26 cellular contexts compared by ENCODE assay signal in the genomic region with DNA sequence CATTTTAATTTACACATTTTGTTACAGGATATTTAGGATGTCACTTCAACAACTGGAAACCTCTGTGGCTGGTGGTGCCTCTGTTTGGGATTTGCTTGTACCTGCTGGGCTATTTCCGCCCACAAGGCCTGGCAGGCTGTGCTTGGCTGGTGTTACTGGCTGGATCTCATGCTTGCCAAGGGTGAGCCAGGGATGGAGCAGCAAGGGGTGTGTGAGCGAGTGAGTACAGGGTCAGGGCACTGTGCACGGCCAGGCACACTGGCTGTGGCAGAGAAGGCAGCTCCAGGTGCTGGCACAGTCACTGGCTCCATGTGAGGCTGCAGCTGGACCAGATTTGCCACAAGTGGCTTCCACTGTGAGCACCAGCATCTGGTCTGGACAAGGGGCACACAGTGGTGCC.
DNase-seq lines count a peak whose midpoint lies in the region; FAIRE-seq and TF ChIP-seq lines count a peak whose summit lies in the region.
"Had no signal": no experiment of that assay in that cellular context is flagged by ENCODE, and none has a peak within 500 bp of the region (broad histone marks: within the 10 kb centered on the region; RNA-seq: fewer than 3 reads in every experiment).

No MANE protein-coding gene starts in this region.

- no peaks in the 10 kb centered on the region for H3K27me3 ChIP-seq in smooth muscle cell (ENCODE audit: low read depth)
- H3K27me3 ChIP-seq: Peyer's patch had no signal

- no peak overlapping the region for H3K27ac ChIP-seq in kidney (ENCODE audit: low read depth in 2 of 2, low read length in 2 of 2)
- H3K27ac ChIP-seq in smooth muscle cell (ENCODE audit: low read depth), result no peak overlapping the region
- H3K27ac ChIP-seq: 22Rv1, C4-2B, GM23248, Peyer's patch had no signal

- H3K4me1 Mint-ChIP-seq in activated naive CD4-positive, alpha-beta T cell treated with anti-CD3 and anti-CD28 coated beads, Interleukin-2, amount 10 ng/mL, durations not matched to agents 7 days and 5 days, result peaks cover 4% of the 10 kb centered on the region
- H3K4me1 Mint-ChIP-seq in activated naive CD4-positive, alpha-beta T cell treated with anti-CD3 and anti-CD28 coated beads for 36 hours (ENCODE audit: low read depth), result no peaks in the 10 kb centered on the region

- WGBS in smooth muscle cell (ENCODE audit: low lambda C conversion rate), result 90% methylated on average over 3 of the region's 3 CpGs

- peak overlapping the region; percentile 28 for H3K27ac Mint-ChIP-seq in activated naive CD4-positive, alpha-beta T cell treated with anti-CD3 and anti-CD28 coated beads, Interleukin-2, amount 10 ng/mL, durations not matched to agents 7 days and 5 days
- no peak overlapping the region for H3K27ac Mint-ChIP-seq in activated naive CD4-positive, alpha-beta T cell treated with anti-CD3 and anti-CD28 coated beads for 36 hours
- H3K27ac Mint-ChIP-seq: CD8-positive, alpha-beta memory T cell had no signal

- H3K9me3 Mint-ChIP-seq in activated naive CD4-positive, alpha-beta T cell treated with anti-CD3 and anti-CD28 coated beads, Interleukin-2, amount 10 ng/mL, durations not matched to agents 7 days and 5 days, result peaks cover 7% of the 10 kb centered on the region
- H3K9me3 Mint-ChIP-seq in activated naive CD4-positive, alpha-beta T cell treated with anti-CD3 and anti-CD28 coated beads for 36 hours, result no peaks in the 10 kb centered on the region

- H2AFZ ChIP-seq in smooth muscle cell (ENCODE audit: low read depth), result no peak overlapping the region
- H2AFZ ChIP-seq: GM23248 had no signal

- H3K9me3 ChIP-seq in kidney (ENCODE audit: control insufficient read depth in 1 of 2, low read length in 2 of 2) (no peaks in the 10 kb centered on the region), smooth muscle cell (replicated peaks; ENCODE audit: low read depth) (no peaks in the 10 kb centered on the region)
- H3K9me3 ChIP-seq: Peyer's patch had no signal

- peaks cover 3% of the 10 kb centered on the region for H3K36me3 Mint-ChIP-seq in activated naive CD4-positive, alpha-beta T cell treated with anti-CD3 and anti-CD28 coated beads, Interleukin-2, amount 10 ng/mL, durations not matched to agents 7 days and 5 days
- no peaks in the 10 kb centered on the region for H3K36me3 Mint-ChIP-seq in activated naive CD4-positive, alpha-beta T cell treated with anti-CD3 and anti-CD28 coated beads for 36 hours (ENCODE audit: low read depth)
- H3K36me3 Mint-ChIP-seq: CD8-positive, alpha-beta memory T cell had no signal

- TF ChIP-seq CTCF in kidney (IDR thresholded peaks at IDR 0.05; ENCODE audit: borderline replicate concordance, extremely low read depth, insufficient read depth) (no peak), smooth muscle cell (IDR thresholded peaks at IDR 0.05; ENCODE audit: borderline replicate concordance, insufficient read depth, poor library complexity, severe bottlenecking) (no peak)

- no peak for DNase-seq in activated naive CD4-positive, alpha-beta T cell treated with anti-CD3 and anti-CD28 coated beads, Interleukin-2, amount 10 ng/mL, durations not matched to agents 7 days and 5 days
- DNase-seq in activated naive CD4-positive, alpha-beta T cell treated with anti-CD3 and anti-CD28 coated beads for 36 hours, result no peak
- DNase-seq in cardiac septum (ENCODE audit: low spot score), result peak; percentile 70
- DNase-seq in kidney, result peak; percentile 24
- no peak for DNase-seq in H4 (ENCODE audit: low spot score)
- no peak for DNase-seq in NCI-H2196 treated with DMSO at 0.1 percent for 48 hours (lab: John Stamatoyannopoulos, UW; ENCODE audit: unreplicated experiment)
- no peak for DNase-seq in putamen (ENCODE audit: low spot score)
- no peak for DNase-seq in smooth muscle cell (lab: John Stamatoyannopoulos, UW; ENCODE audit: unreplicated experiment)
- DNase-seq: ACHN; Calu3; CD8-positive, alpha-beta memory T cell; GDM1; GM23248; HCEC 1CT; KG1; MV-4-11; NCI-H1105 treated with DMSO at 0.1 percent for 48 hours; NCI-H2081; NCI-H2171; NCI-H524 treated with DMSO at 0.1 percent for 48 hours; NCI-H82 had no signal

- H3K4me3 ChIP-seq in kidney (ENCODE audit: low read length in 2 of 2) (no peak overlapping the region), smooth muscle cell (no peak overlapping the region)
- H3K4me3 ChIP-seq: GM23248, Peyer's patch had no signal

- H3K4me1 ChIP-seq in kidney (ENCODE audit: control insufficient read depth in 1 of 2, insufficient read depth in 1 of 2, low read depth in 1 of 2, low read length in 2 of 2) (no peaks in the 10 kb centered on the region), smooth muscle cell (ENCODE audit: low read depth) (no peaks in the 10 kb centered on the region)
- H3K4me1 ChIP-seq: Peyer's patch had no signal

- FAIRE-seq in kidney (lab: Jason Lieb, UNC), result no peak
- FAIRE-seq: GM18507, HTR-8/SVneo had no signal

- no peaks in the 10 kb centered on the region for H3K27me3 Mint-ChIP-seq in activated naive CD4-positive, alpha-beta T cell treated with anti-CD3 and anti-CD28 coated beads, Interleukin-2, amount 10 ng/mL, durations not matched to agents 7 days and 5 days
- no peaks in the 10 kb centered on the region for H3K27me3 Mint-ChIP-seq in activated naive CD4-positive, alpha-beta T cell treated with anti-CD3 and anti-CD28 coated beads for 36 hours (ENCODE audit: low read depth)
- H3K27me3 Mint-ChIP-seq: CD8-positive, alpha-beta memory T cell had no signal

- no peaks in the 10 kb centered on the region for H3K79me2 ChIP-seq in smooth muscle cell (ENCODE audit: low read depth)

- H4K20me1 ChIP-seq in smooth muscle cell (ENCODE audit: low read depth), result no peaks in the 10 kb centered on the region

- CTCF ChIA-PET in activated naive CD4-positive, alpha-beta T cell treated with anti-CD3 and anti-CD28 coated beads, Interleukin-2, amount 10 ng/mL, durations not matched to agents 7 days and 5 days (lab: Charles Lee), result no interaction called here
- CTCF ChIA-PET in activated naive CD4-positive, alpha-beta T cell treated with anti-CD3 and anti-CD28 coated beads for 36 hours (lab: Charles Lee), result no interaction called here

- H3K4me3 Mint-ChIP-seq in activated naive CD4-positive, alpha-beta T cell treated with anti-CD3 and anti-CD28 coated beads, Interleukin-2, amount 10 ng/mL, durations not matched to agents 7 days and 5 days, result no peak overlapping the region
- H3K4me3 Mint-ChIP-seq in activated naive CD4-positive, alpha-beta T cell treated with anti-CD3 and anti-CD28 coated beads for 36 hours, result no peak overlapping the region
- H3K4me3 Mint-ChIP-seq: CD8-positive, alpha-beta memory T cell had no signal

- no peaks in the 10 kb centered on the region for H3F3A ChIP-seq in smooth muscle cell (ENCODE audit: low read depth)

- intact Hi-C loops in activated naive CD4-positive, alpha-beta T cell treated with anti-CD3 and anti-CD28 coated beads for 36 hours (cut with micrococcal nuclease), result no loop called here
- intact Hi-C loops in cardiac septum (cut with DNase I) (no loop called here), kidney (cut with DNase I) (no loop called here)

- H3K9ac ChIP-seq in kidney (ENCODE audit: low read length in 2 of 2) (no peak overlapping the region), smooth muscle cell (ENCODE audit: low read depth) (no peak overlapping the region)
- H3K9ac ChIP-seq: GM23248 had no signal

- no peak overlapping the region for H3K4me2 ChIP-seq in smooth muscle cell

- no peaks in the 10 kb centered on the region for H3K36me3 ChIP-seq in kidney (ENCODE audit: control insufficient read depth in 1 of 2, insufficient read depth in 2 of 2, low read length in 2 of 2)
- no peaks in the 10 kb centered on the region for H3K36me3 ChIP-seq in smooth muscle cell (ENCODE audit: low read depth)
- H3K36me3 ChIP-seq: Peyer's patch had no signal

Comparison
In these comparisons a context has a peak if more than half of its experiments do, and no peak if none do; other contexts are left out.
1. DNase-seq: peak in cardiac septum (single experiment) and kidney (single experiment); none in activated naive CD4-positive, alpha-beta T cell treated with anti-CD3 and anti-CD28 coated beads, Interleukin-2, amount 10 ng/mL, durations not matched to agents 7 days and 5 days (single experiment), activated naive CD4-positive, alpha-beta T cell treated with anti-CD3 and anti-CD28 coated beads for 36 hours (single experiment), H4 (single experiment), NCI-H2196 treated with DMSO at 0.1 percent for 48 hours (single experiment), putamen (single experiment) and smooth muscle cell (single experiment).